ENCODE assay signal across 8 cellular contexts in genomic region chr12:70241845-70242244, GRCh38. TPM values are rescaled to one million over a fixed set of nuclear protein-coding genes. Genes with fewer than 3 reads are reported as not detected.
A peak's percentile ranks its signal among the peaks of the same experiment; 100 is the strongest.
DNase-seq lines count a peak whose midpoint lies in the region; TF ChIP-seq lines count a peak whose summit lies in the region.

No MANE protein-coding gene starts in this region.

- peaks cover 17% of the 10 kb centered on the region for H3K36me3 ChIP-seq in iPS-18a (ENCODE audit: control insufficient read depth, low read depth, low read length)
- H3K36me3 ChIP-seq in testis (ENCODE audit: low read depth, missing control alignments), result no peaks in the 10 kb centered on the region

- peak overlapping the region; percentile 100 for H3K27ac Mint-ChIP-seq in activated naive CD4-positive, alpha-beta T cell treated with anti-CD3 and anti-CD28 coated beads, Interleukin-2, amount 10 ng/mL, durations not matched to agents 7 days and 5 days
- peak overlapping the region; percentile 99 for H3K27ac Mint-ChIP-seq in activated T-helper 2 cell treated with anti-CD3 and anti-CD28 coated beads, Interferon-gamma antibody, Interleukin-2, Interleukin-4, amounts not matched to agents 10 μg/mL and 5 μg/mL and 100 μg/mL, durations not matched to agents 14 hours and 24 hours and 36 hours

- no peak for TF ChIP-seq POLR2A in testis (IDR thresholded peaks at IDR 0.05)

- H3K27me3 ChIP-seq in iPS-18a (ENCODE audit: control insufficient read depth, insufficient read depth, low read length), result no peaks in the 10 kb centered on the region
- H3K27me3 ChIP-seq in testis, result no peaks in the 10 kb centered on the region

- no peaks in the 10 kb centered on the region for H3K9me3 Mint-ChIP-seq in activated naive CD4-positive, alpha-beta T cell treated with anti-CD3 and anti-CD28 coated beads, Interleukin-2, amount 10 ng/mL, durations not matched to agents 7 days and 5 days
- no peaks in the 10 kb centered on the region for H3K9me3 Mint-ChIP-seq in activated T-helper 2 cell treated with anti-CD3 and anti-CD28 coated beads, Interferon-gamma antibody, Interleukin-2, Interleukin-4, amounts not matched to agents 10 μg/mL and 5 μg/mL and 100 μg/mL, durations not matched to agents 14 hours and 24 hours and 36 hours

- CTCF ChIA-PET in activated naive CD4-positive, alpha-beta T cell treated with anti-CD3 and anti-CD28 coated beads, Interleukin-2, amount 10 ng/mL, durations not matched to agents 7 days and 5 days (lab: Charles Lee), result no interaction called here

- no peaks in the 10 kb centered on the region for H3K27me3 Mint-ChIP-seq in activated naive CD4-positive, alpha-beta T cell treated with anti-CD3 and anti-CD28 coated beads, Interleukin-2, amount 10 ng/mL, durations not matched to agents 7 days and 5 days
- H3K27me3 Mint-ChIP-seq in activated T-helper 2 cell treated with anti-CD3 and anti-CD28 coated beads, Interferon-gamma antibody, Interleukin-2, Interleukin-4, amounts not matched to agents 10 μg/mL and 5 μg/mL and 100 μg/mL, durations not matched to agents 14 hours and 24 hours and 36 hours (ENCODE audit: low read depth), result no peaks in the 10 kb centered on the region

- peak overlapping the region; percentile 99 for H3K4me3 Mint-ChIP-seq in activated naive CD4-positive, alpha-beta T cell treated with anti-CD3 and anti-CD28 coated beads, Interleukin-2, amount 10 ng/mL, durations not matched to agents 7 days and 5 days
- H3K4me3 Mint-ChIP-seq in activated T-helper 2 cell treated with anti-CD3 and anti-CD28 coated beads, Interferon-gamma antibody, Interleukin-2, Interleukin-4, amounts not matched to agents 10 μg/mL and 5 μg/mL and 100 μg/mL, durations not matched to agents 14 hours and 24 hours and 36 hours (ENCODE audit: low read depth), result peak overlapping the region; percentile 96

- peaks cover 53% of the 10 kb centered on the region for H3K4me1 Mint-ChIP-seq in activated naive CD4-positive, alpha-beta T cell treated with anti-CD3 and anti-CD28 coated beads, Interleukin-2, amount 10 ng/mL, durations not matched to agents 7 days and 5 days
- peaks cover 39% of the 10 kb centered on the region for H3K4me1 Mint-ChIP-seq in activated T-helper 2 cell treated with anti-CD3 and anti-CD28 coated beads, Interferon-gamma antibody, Interleukin-2, Interleukin-4, amounts not matched to agents 10 μg/mL and 5 μg/mL and 100 μg/mL, durations not matched to agents 14 hours and 24 hours and 36 hours (ENCODE audit: low read depth)

- H3K9ac ChIP-seq in iPS-18a (ENCODE audit: low read length), result peak overlapping the region; percentile 92

- no peak overlapping the region for H3K27ac ChIP-seq in iPS-18a (ENCODE audit: low read length)
- H3K27ac ChIP-seq in testis, result peak overlapping the region in 1 of 2 donors; percentile 97

- DNase-seq in activated naive CD4-positive, alpha-beta T cell treated with anti-CD3 and anti-CD28 coated beads, Interleukin-2, amount 10 ng/mL, durations not matched to agents 7 days and 5 days, result no peak
- no peak for DNase-seq in activated naive CD4-positive, alpha-beta T cell treated with anti-CD3 and anti-CD28 coated beads, Interleukin-2, amount 50 U/mL, for 16 hours
- DNase-seq in activated T-helper 2 cell treated with anti-CD3 and anti-CD28 coated beads, Interferon-gamma antibody, Interleukin-2, Interleukin-4, amounts not matched to agents 10 μg/mL and 5 μg/mL and 100 μg/mL, durations not matched to agents 14 hours and 24 hours and 36 hours (ENCODE audit: low spot score), result no peak
- DNase-seq in testis (no peak), kidney glomerular epithelial cell (lab: John Stamatoyannopoulos, UW) (no peak), DMS 273 (lab: John Stamatoyannopoulos, UW; ENCODE audit: unreplicated experiment) (no peak), iPS-NIHi7 (ENCODE audit: extremely low spot score) (no peak)

- TF ChIP-seq CTCF in testis (IDR thresholded peaks at IDR 0.05), result no peak

- H3K4me3 ChIP-seq in iPS-18a (ENCODE audit: low read length) (peak overlapping the region; percentile 90), testis (peak overlapping the region; percentile 95 to 97)

- intact Hi-C loops in activated T-helper 2 cell treated with anti-CD3 and anti-CD28 coated beads, Interferon-gamma antibody, Interleukin-2, Interleukin-4, amounts not matched to agents 10 μg/mL and 5 μg/mL and 100 μg/mL, durations not matched to agents 14 hours and 24 hours and 36 hours (cut with micrococcal nuclease), result loop anchor here (2.0 to 5.0 kb wide), 5 partner anchors 75 to 1435 kb away; partner anchors contain the start of genes MDM2, RAB3IP, THAP2 and ZFC3H1
- intact Hi-C loops in testis (cut with DNase I; ENCODE audit: low total_unique reads), result no loop called here

- 30 to 38% methylated on average over 2 of the region's 2 CpGs for WGBS in testis, 2 donors

- H3K4me1 ChIP-seq in iPS-18a (ENCODE audit: control insufficient read depth, low read depth, low read length), result peaks cover 30% of the 10 kb centered on the region
- H3K4me1 ChIP-seq in testis, result peaks cover 21% of the 10 kb centered on the region

- no peaks in the 10 kb centered on the region for H3K9me3 ChIP-seq in iPS-18a (ENCODE audit: control insufficient read depth, low read depth, low read length)
- no peaks in the 10 kb centered on the region for H3K9me3 ChIP-seq in testis

- H3K36me3 Mint-ChIP-seq in activated naive CD4-positive, alpha-beta T cell treated with anti-CD3 and anti-CD28 coated beads, Interleukin-2, amount 10 ng/mL, durations not matched to agents 7 days and 5 days, result peaks cover 57% of the 10 kb centered on the region
- peaks cover 66% of the 10 kb centered on the region for H3K36me3 Mint-ChIP-seq in activated T-helper 2 cell treated with anti-CD3 and anti-CD28 coated beads, Interferon-gamma antibody, Interleukin-2, Interleukin-4, amounts not matched to agents 10 μg/mL and 5 μg/mL and 100 μg/mL, durations not matched to agents 14 hours and 24 hours and 36 hours (ENCODE audit: low read depth)

RNA-seq across cellular contexts. Expression of gene CNOT2, which starts 1.4 kb away (rescaled TPM):
- total RNA-seq in activated T-helper 2 cell treated with anti-CD3 and anti-CD28 coated beads, Interferon-gamma antibody, Interleukin-2, Interleukin-4, amounts not matched to agents 10 μg/mL and 5 μg/mL and 100 μg/mL, durations not matched to agents 14 hours and 24 hours and 36 hours, result 67.1 and 69.1 TPM in 2 replicates
- 100 to 1,000 TPM in 1 of 2 donors, 10 to 100 TPM in 1; 99.1 to 127 TPM for total RNA-seq in testis
- polyA plus RNA-seq in testis (ENCODE audit: insufficient read depth, low read depth, low replicate concordance), result 56.1 TPM
